Comparison of ENCODE assay signal across 10 cellular contexts in the genomic region with DNA sequence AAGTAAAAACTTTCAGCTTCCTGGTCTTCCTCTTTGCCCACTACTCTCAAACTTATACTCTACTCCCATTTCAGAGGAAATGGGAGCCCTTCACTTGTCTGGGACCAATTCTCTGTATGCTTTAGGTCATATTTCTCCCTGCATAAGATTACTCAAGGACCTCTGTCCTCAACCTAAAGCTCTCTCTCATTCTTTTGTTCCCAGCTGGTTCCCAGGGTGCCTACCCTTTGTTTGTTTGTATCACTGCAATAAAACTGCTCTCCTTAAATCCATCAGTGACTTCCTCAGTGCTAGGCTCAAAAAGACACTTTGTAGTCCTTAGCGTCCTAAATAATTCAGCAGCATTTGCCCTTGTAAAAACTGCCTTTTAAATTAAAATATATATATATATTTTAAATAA. TPM values are rescaled to one million over a fixed set of nuclear protein-coding genes. Genes with fewer than 3 reads are reported as not detected.
DNase-seq lines count a peak whose midpoint lies in the region; ATAC-seq lines count a peak whose summit lies in the region.
"Had no signal": no experiment of that assay in that cellular context is flagged by ENCODE, and none has a peak within 500 bp of the region (broad histone marks: within the 10 kb centered on the region; RNA-seq: fewer than 3 reads in every experiment).

No MANE protein-coding gene starts in this region.

- DNase-seq in NCI-H2107 treated with DMSO at 0.1 percent for 48 hours (lab: John Stamatoyannopoulos, UW; ENCODE audit: unreplicated experiment) (peak; percentile 60), NCI-H2107 (lab: John Stamatoyannopoulos, UW) (no peak), KBM-7 (peak; percentile 15), adipocyte (ENCODE audit: low read depth) (no peak), NCI-H446 treated with DMSO at 0.1 percent for 48 hours (lab: John Stamatoyannopoulos, UW) (no peak), NCI-H1436 treated with DMSO at 0.1 percent for 48 hours (lab: John Stamatoyannopoulos, UW) (no peak), NCI-H1694 (lab: John Stamatoyannopoulos, UW) (no peak)
- DNase-seq in natural killer cell treated with Interleukin-12 subunit alpha and Interleukin-12 subunit beta and Interleukin-15 and Interleukin-18, amount 100 ng/mL, for 72 hours (ENCODE audit: low spot score) = no peak
- DNase-seq: NCI-H526 treated with DMSO at 0.1 percent for 48 hours, ovary had no signal

- peaks cover 52% of the 10 kb centered on the region for H3K4me1 ChIP-seq in adipocyte (ENCODE audit: control insufficient read depth, insufficient read depth, low read length)

- H3K27me3 Mint-ChIP-seq in natural killer cell treated with Interleukin-12 subunit alpha and Interleukin-12 subunit beta and Interleukin-15 and Interleukin-18, amount 100 ng/mL, for 72 hours = no peaks in the 10 kb centered on the region

- H3K4me3 ChIP-seq in adipocyte (ENCODE audit: low read length) = peak overlapping the region; percentile 24
- H3K4me3 ChIP-seq: ovary had no signal

- H3K36me3 ChIP-seq in adipocyte (ENCODE audit: control insufficient read depth, insufficient read depth, low read length, severe bottlenecking) = peaks cover 40% of the 10 kb centered on the region
- H3K36me3 ChIP-seq: ovary had no signal

- no peak overlapping the region for H3K9ac ChIP-seq in adipocyte (ENCODE audit: low read length)

- H3K4me3 Mint-ChIP-seq in natural killer cell treated with Interleukin-12 subunit alpha and Interleukin-12 subunit beta and Interleukin-15 and Interleukin-18, amount 100 ng/mL, for 72 hours = peak overlapping the region; percentile 98

- no peaks in the 10 kb centered on the region for H3K9me3 Mint-ChIP-seq in natural killer cell treated with Interleukin-12 subunit alpha and Interleukin-12 subunit beta and Interleukin-15 and Interleukin-18, amount 100 ng/mL, for 72 hours

- ATAC-seq in natural killer cell treated with Interleukin-12 subunit alpha and Interleukin-12 subunit beta and Interleukin-15 and Interleukin-18, amount 100 ng/mL, for 72 hours = no peak

- H3K27me3 ChIP-seq in adipocyte (replicated peaks; ENCODE audit: control insufficient read depth, insufficient read depth, low read length) = no peaks in the 10 kb centered on the region
- H3K27me3 ChIP-seq: ovary had no signal

- peaks cover 31% of the 10 kb centered on the region for H3K36me3 Mint-ChIP-seq in natural killer cell treated with Interleukin-12 subunit alpha and Interleukin-12 subunit beta and Interleukin-15 and Interleukin-18, amount 100 ng/mL, for 72 hours

- peaks cover 45 to 58% of the 10 kb centered on the region in 2 donors for H3K4me1 Mint-ChIP-seq in natural killer cell treated with Interleukin-12 subunit alpha and Interleukin-12 subunit beta and Interleukin-15 and Interleukin-18, amount 100 ng/mL, for 72 hours (ENCODE audit: low read depth in 2 of 2)

- no peaks in the 10 kb centered on the region for H3K9me3 ChIP-seq in adipocyte (ENCODE audit: control insufficient read depth, low read length)
- H3K9me3 ChIP-seq: ovary had no signal

- in situ Hi-C loops in KBM-7 (cut with MboI; ENCODE audit: low pct_unique_long_range_greater_than_20kb, low sequenced_read_pairs) = no loop called here

- peak overlapping the region; percentile 8 to 96 for H3K27ac Mint-ChIP-seq in natural killer cell treated with Interleukin-12 subunit alpha and Interleukin-12 subunit beta and Interleukin-15 and Interleukin-18, amount 100 ng/mL, for 72 hours

RNA-seq across cellular contexts. Expression of gene NGRN, which starts 2.9 kb away (rescaled TPM):
- 10 to 100 TPM; 22.8 to 36.5 TPM for total RNA-seq in natural killer cell treated with Interleukin-12 subunit alpha and Interleukin-12 subunit beta and Interleukin-15 and Interleukin-18, amount 100 ng/mL, for 72 hours

RNA-seq across cellular contexts. Expression of gene TTLL13, which starts 19.1 kb away (rescaled TPM):
- total RNA-seq in natural killer cell treated with Interleukin-12 subunit alpha and Interleukin-12 subunit beta and Interleukin-15 and Interleukin-18, amount 100 ng/mL, for 72 hours = under 1 TPM in 1 of 2 donors, not detected in 1; 0.36 TPM

RNA-seq across cellular contexts. Expression of gene GDPGP1, which starts 34.4 kb away (rescaled TPM):
- 10 to 100 TPM in 1 of 2 donors, 1 to 10 TPM in 1; 9.6 to 10.0 TPM for total RNA-seq in natural killer cell treated with Interleukin-12 subunit alpha and Interleukin-12 subunit beta and Interleukin-15 and Interleukin-18, amount 100 ng/mL, for 72 hours

RNA-seq across cellular contexts. Expression of gene CIB1, which starts 34.7 kb away (rescaled TPM):
- 100 to 1,000 TPM in 1 of 2 donors, 10 to 100 TPM in 1; 86.1 to 119 TPM for total RNA-seq in natural killer cell treated with Interleukin-12 subunit alpha and Interleukin-12 subunit beta and Interleukin-15 and Interleukin-18, amount 100 ng/mL, for 72 hours

Comparison
In these comparisons a context has a peak if more than half of its experiments do, and no peak if none do; other contexts are left out.
1. DNase-seq: peak in NCI-H2107 treated with DMSO at 0.1 percent for 48 hours (single experiment) and KBM-7 (single experiment); none in NCI-H2107 (single experiment), adipocyte (single experiment), natural killer cell treated with Interleukin-12 subunit alpha and Interleukin-12 subunit beta and Interleukin-15 and Interleukin-18, amount 100 ng/mL, for 72 hours (single experiment), NCI-H446 treated with DMSO at 0.1 percent for 48 hours (single experiment), NCI-H1436 treated with DMSO at 0.1 percent for 48 hours (single experiment) and NCI-H1694 (single experiment).